In genomic region chr4:180710643-180711337, GRCh38 we compare ENCODE assay signal across 27 cellular contexts.
"Had no signal": no experiment of that assay in that cellular context is flagged by ENCODE, and none has a peak within 500 bp of the region (broad histone marks: within the 10 kb centered on the region; RNA-seq: fewer than 3 reads in every experiment).

No MANE protein-coding gene starts in this region.

- H3K27me3 ChIP-seq: esophagus muscularis mucosa, gastrocnemius medialis, pancreas, uterus had no signal

- H3K36me3 Mint-ChIP-seq: activated naive CD4-positive, alpha-beta T cell treated with anti-CD3 and anti-CD28 coated beads, Interleukin-2, amount 50 U/mL, for 24 hours; naive thymus-derived CD4-positive, alpha-beta T cell had no signal

- ATAC-seq: activated CD8-positive, alpha-beta T cell treated with anti-CD3 and anti-CD28 coated beads for 36 hours; activated naive CD8-positive, alpha-beta T cell treated with anti-CD3 and anti-CD28 coated beads, Interleukin-2, amount 50 U/mL, for 24 hours; activated T-cell treated with anti-CD3 and anti-CD28 coated beads, Interleukin-2, amount 50 U/mL, for 4 hours; activated T-helper 17 cell treated with anti-CD3 and anti-CD28 coated beads, Interleukin-2, amount 50 U/mL, for 72 hours; gastrocnemius medialis; naive thymus-derived CD4-positive, alpha-beta T cell; pancreas; sciatic nerve; T-helper 17 cell had no signal

- H3K27me3 Mint-ChIP-seq: activated B cell treated with CpG ODN at 0.5 μM for 24 hours; activated CD8-positive, alpha-beta T cell treated with anti-CD3 and anti-CD28 coated beads for 36 hours; activated naive CD4-positive, alpha-beta T cell treated with anti-CD3 and anti-CD28 coated beads, Interleukin-2, amount 50 U/mL, for 24 hours; activated naive CD8-positive, alpha-beta T cell treated with anti-CD3 and anti-CD28 coated beads, Interleukin-2, amount 50 U/mL, for 24 hours; activated T-helper 17 cell treated with anti-CD3 and anti-CD28 coated beads, Interleukin-2, amount 50 U/mL, for 72 hours; naive thymus-derived CD4-positive, alpha-beta T cell; stimulated activated naive CD8-positive, alpha-beta T cell treated with anti-CD3 and anti-CD28 coated beads, Interleukin-15, Interleukin-2, amounts not matched to agents 100 ng/mL and 50 ng/mL, for 24 hours; T-helper 17 cell had no signal

- H3K9me3 ChIP-seq: pancreas, prostate gland, thoracic aorta, uterus had no signal

- H3K4me1 ChIP-seq: esophagus muscularis mucosa, gastrocnemius medialis, pancreas, prostate gland, uterus had no signal

- H3K4me1 Mint-ChIP-seq: activated B cell treated with CpG ODN at 0.5 μM for 24 hours; activated naive CD4-positive, alpha-beta T cell treated with anti-CD3 and anti-CD28 coated beads, Interleukin-2, amount 50 U/mL, for 24 hours; activated naive CD8-positive, alpha-beta T cell treated with anti-CD3 and anti-CD28 coated beads, Interleukin-2, amount 50 U/mL, for 24 hours; activated T-helper 17 cell treated with anti-CD3 and anti-CD28 coated beads, Interleukin-2, amount 50 U/mL, for 72 hours; naive thymus-derived CD4-positive, alpha-beta T cell; T-helper 17 cell had no signal

- H3K27ac ChIP-seq: esophagus muscularis mucosa, gastrocnemius medialis, pancreas, prostate gland, skin epidermis, thoracic aorta, uterus had no signal

- DNase-seq: activated B cell treated with CpG ODN at 0.5 μM for 24 hours; activated CD4-positive, alpha-beta T cell treated with anti-CD3 and anti-CD28 coated beads, Interleukin-2, amount 50 U/mL, for 1 hour; activated CD8-positive, alpha-beta T cell treated with anti-CD3 and anti-CD28 coated beads for 36 hours; activated naive CD8-positive, alpha-beta T cell treated with anti-CD3 and anti-CD28 coated beads, Interleukin-2, amount 50 U/mL, for 24 hours; activated T-cell treated with anti-CD3 and anti-CD28 coated beads, Interleukin-2, amount 50 U/mL, for 4 hours; aorta; caudate nucleus; gastrocnemius medialis; glutamatergic neuron; midbrain; naive thymus-derived CD4-positive, alpha-beta T cell; pancreas; retina; stimulated activated CD4-positive, alpha-beta T cell treated with anti-CD3 and anti-CD28 coated beads, Interleukin-12 subunit alpha, Interleukin-12 subunit beta, amount 100 ng/mL, for 4 hours; stimulated activated CD4-positive, alpha-beta T cell treated with anti-CD3 and anti-CD28 coated beads, Interleukin-4, amount 100 ng/mL, for 1 hour; T-helper 17 cell; T1000; trophoblast cell; uterus had no signal

- H3K4me3 ChIP-seq: esophagus muscularis mucosa, gastrocnemius medialis, pancreas, prostate gland, skin epidermis, thoracic aorta, uterus had no signal

- H3K36me3 ChIP-seq: esophagus muscularis mucosa, gastrocnemius medialis, pancreas, prostate gland, thoracic aorta, uterus had no signal

- H3K4me3 Mint-ChIP-seq: activated B cell treated with CpG ODN at 0.5 μM for 24 hours; activated CD8-positive, alpha-beta T cell treated with anti-CD3 and anti-CD28 coated beads for 36 hours; activated naive CD4-positive, alpha-beta T cell treated with anti-CD3 and anti-CD28 coated beads, Interleukin-2, amount 50 U/mL, for 24 hours; activated naive CD8-positive, alpha-beta T cell treated with anti-CD3 and anti-CD28 coated beads, Interleukin-2, amount 50 U/mL, for 24 hours; activated T-cell treated with anti-CD3 and anti-CD28 coated beads, Interleukin-2, amount 50 U/mL, for 4 hours; activated T-helper 17 cell treated with anti-CD3 and anti-CD28 coated beads, Interleukin-2, amount 50 U/mL, for 72 hours; naive thymus-derived CD4-positive, alpha-beta T cell; stimulated activated naive CD8-positive, alpha-beta T cell treated with anti-CD3 and anti-CD28 coated beads, Interleukin-15, Interleukin-2, amounts not matched to agents 100 ng/mL and 50 ng/mL, for 24 hours; T-helper 17 cell had no signal

- H3K27ac Mint-ChIP-seq: activated B cell treated with CpG ODN at 0.5 μM for 24 hours; activated CD8-positive, alpha-beta T cell treated with anti-CD3 and anti-CD28 coated beads for 36 hours; activated naive CD4-positive, alpha-beta T cell treated with anti-CD3 and anti-CD28 coated beads, Interleukin-2, amount 50 U/mL, for 24 hours; activated naive CD8-positive, alpha-beta T cell treated with anti-CD3 and anti-CD28 coated beads, Interleukin-2, amount 50 U/mL, for 24 hours; activated T-helper 17 cell treated with anti-CD3 and anti-CD28 coated beads, Interleukin-2, amount 50 U/mL, for 72 hours; naive thymus-derived CD4-positive, alpha-beta T cell; stimulated activated naive CD8-positive, alpha-beta T cell treated with anti-CD3 and anti-CD28 coated beads, Interleukin-15, Interleukin-2, amounts not matched to agents 100 ng/mL and 50 ng/mL, for 24 hours; T-helper 17 cell had no signal
